In the genomic region with DNA sequence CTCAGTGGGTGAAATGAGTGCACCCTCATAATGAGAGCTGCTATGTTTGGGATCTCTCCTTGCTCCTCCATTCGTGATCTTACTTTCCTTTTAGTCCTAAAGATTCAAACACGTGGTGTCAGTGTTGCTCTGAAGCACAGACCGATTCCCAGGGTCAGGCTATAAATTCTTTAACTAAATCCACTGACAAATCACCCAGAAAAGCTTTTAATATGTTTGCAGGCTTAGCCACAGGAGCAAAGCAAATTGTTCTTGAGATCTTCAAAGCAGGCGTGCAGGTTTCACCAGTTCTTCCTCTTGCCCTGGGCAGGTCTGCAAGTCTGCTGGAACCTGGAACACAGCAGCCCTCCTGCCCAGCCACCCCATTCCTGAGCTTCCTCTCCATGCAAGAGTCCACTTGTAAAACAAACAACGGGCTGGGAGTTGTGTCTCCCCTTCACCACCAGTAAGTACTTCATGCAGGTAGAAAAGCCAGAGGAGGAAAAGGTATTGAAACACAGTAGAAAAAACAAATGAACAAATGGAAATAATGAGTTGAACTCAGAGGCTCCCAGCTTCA, we compare ENCODE assay signal across 8 cellular contexts.
DNase-seq lines count a peak whose midpoint lies in the region; ATAC-seq, FAIRE-seq and TF ChIP-seq lines count a peak whose summit lies in the region.

No MANE protein-coding gene starts in this region.

- peaks cover 28% of the 10 kb centered on the region for H3K4me1 ChIP-seq in CD4-positive, alpha-beta memory T cell (ENCODE audit: insufficient read depth, low read length)
- H3K4me1 ChIP-seq in MM.1S (ENCODE audit: low read length): peaks cover 64% of the 10 kb centered on the region
- H3K4me1 ChIP-seq in mucosa of descending colon (ENCODE audit: low read depth): peaks cover 19% of the 10 kb centered on the region

- CTCF ChIA-PET in CD4-positive, alpha-beta memory T cell (lab: Charles Lee; ENCODE audit: partially characterized antibody): interaction anchor here (1.0 to 1.5 kb wide), 5 partner anchors 13 to 101 kb away, joined by 3 to 8 read pairs (median 4); no protein-coding TSS in a partner anchor

- H3K4me3 ChIP-seq in CD4-positive, alpha-beta memory T cell (ENCODE audit: low read length in 2 of 2): no peak overlapping the region
- H3K4me3 ChIP-seq in MM.1S (ENCODE audit: low read length): peak overlapping the region; percentile 39
- H3K4me3 ChIP-seq in mucosa of descending colon: no peak overlapping the region

- peak overlapping the region; percentile 87 for H3K4me2 ChIP-seq in MM.1S (ENCODE audit: low read depth, low read length)

- no peaks in the 10 kb centered on the region for H3K27me3 ChIP-seq in CD4-positive, alpha-beta memory T cell (ENCODE audit: insufficient read depth, low read length)
- H3K27me3 ChIP-seq in MM.1S (replicated peaks; ENCODE audit: insufficient read depth, low read length): no peaks in the 10 kb centered on the region

- peak overlapping the region; percentile 57 for H2AFZ ChIP-seq in MM.1S (ENCODE audit: low read length)

- H3K27ac Mint-ChIP-seq in CD4-positive, alpha-beta memory T cell: peak overlapping the region in 1 of 7 donors; percentile 70

- no peaks in the 10 kb centered on the region for H3K27me3 Mint-ChIP-seq in CD4-positive, alpha-beta memory T cell

- H4K20me1 ChIP-seq in MM.1S (ENCODE audit: insufficient read depth, low read length): no peaks in the 10 kb centered on the region

- POLR2A ChIA-PET in CD4-positive, alpha-beta memory T cell (lab: Charles Lee; ENCODE audit: partially characterized antibody): interaction anchor here (1.0 to 1.3 kb wide), 5 partner anchors 19 to 361 kb away, joined by 3 to 5 read pairs (median 3); no protein-coding TSS in a partner anchor

- H3K9me2 ChIP-seq in MM.1S (replicated peaks; ENCODE audit: insufficient read depth, low read length): no peaks in the 10 kb centered on the region

- intact Hi-C loops in CD4-positive, alpha-beta memory T cell (cut with micrococcal nuclease): loop anchor here (2.0 kb wide), 1 partner anchor 23 kb away; no protein-coding TSS in a partner anchor
- intact Hi-C loops in mucosa of descending colon (cut with DNase I, micrococcal nuclease): loop anchor here in 1 of 2 donors (10.0 kb wide), 1 partner anchor 57 kb away; no protein-coding TSS in a partner anchor

- DNase-seq in CD4-positive, alpha-beta memory T cell: no peak
- DNase-seq in MM.1S: peak; percentile 75
- peak; percentile 64 for DNase-seq in dedifferentiated amniotic fluid mesenchymal stem cell (ENCODE audit: extremely low spot score)
- DNase-seq in mucosa of descending colon: peak in 2 of 3 donors; percentile 48 to 61
- DNase-seq in D341Med (ENCODE audit: low spot score): no peak
- no peak for DNase-seq in NCI-H1694 (lab: John Stamatoyannopoulos, UW)
- DNase-seq in HTR-8/SVneo (ENCODE audit: insufficient read length, low spot score): no peak

- H3K27ac ChIP-seq in CD4-positive, alpha-beta memory T cell (ENCODE audit: low read depth, low read length): no peak overlapping the region
- peak overlapping the region; percentile 91 for H3K27ac ChIP-seq in MM.1S (ENCODE audit: low read length)

- peaks cover 57% of the 10 kb centered on the region for H3F3A ChIP-seq in MM.1S (ENCODE audit: insufficient read depth, low read length)

- peak overlapping the region in 6 of 8 donors; percentile 22 to 82 (median 75) for H3K4me3 Mint-ChIP-seq in CD4-positive, alpha-beta memory T cell

- H3K36me3 ChIP-seq in CD4-positive, alpha-beta memory T cell (ENCODE audit: insufficient read depth, low read length): no peaks in the 10 kb centered on the region
- H3K36me3 ChIP-seq in MM.1S (replicated peaks; ENCODE audit: insufficient read depth, low read length) (no peaks in the 10 kb centered on the region), mucosa of descending colon (ENCODE audit: low read depth) (no peaks in the 10 kb centered on the region)

- peak overlapping the region; percentile 67 for H3K9ac ChIP-seq in MM.1S (ENCODE audit: low read length)

- H3K36me3 Mint-ChIP-seq in CD4-positive, alpha-beta memory T cell: no peaks in the 10 kb centered on the region

- TF ChIP-seq CTCF in MM.1S (IDR thresholded peaks at IDR 0.05; ENCODE audit: low read length) (peak; percentile 41), mucosa of descending colon (IDR thresholded peaks at IDR 0.05) (no peak)

- H3K4me1 Mint-ChIP-seq in CD4-positive, alpha-beta memory T cell: peaks cover 15 to 36% (median 31%) of the 10 kb centered on the region in 4 donors

- no peaks in the 10 kb centered on the region for H3K9me3 Mint-ChIP-seq in CD4-positive, alpha-beta memory T cell

- no peaks in the 10 kb centered on the region for H3K79me2 ChIP-seq in MM.1S (ENCODE audit: low read length)

- ATAC-seq in mucosa of descending colon (peak; percentile 67), GM18858 (IDR thresholded peaks at IDR 0.05; ENCODE audit: unreplicated experiment) (no peak)

- H3K9me3 ChIP-seq in CD4-positive, alpha-beta memory T cell (ENCODE audit: control insufficient read depth in 1 of 2, low read length in 2 of 2): no peaks in the 10 kb centered on the region
- H3K9me3 ChIP-seq in MM.1S (replicated peaks; ENCODE audit: insufficient read depth, low read length) (no peaks in the 10 kb centered on the region), mucosa of descending colon (no peaks in the 10 kb centered on the region)

- no peak for FAIRE-seq in HTR-8/SVneo (lab: Jason Lieb, UNC)

Comparison
In these comparisons a context has a peak if more than half of its experiments do, and no peak if none do; other contexts are left out.
1. DNase-seq: peak in MM.1S (single experiment), dedifferentiated amniotic fluid mesenchymal stem cell (single experiment) and mucosa of descending colon (2 of 3); none in CD4-positive, alpha-beta memory T cell (0 of 5), D341Med (single experiment), NCI-H1694 (single experiment) and HTR-8/SVneo (single experiment).